14 cellular contexts compared by ENCODE assay signal in the genomic region with DNA sequence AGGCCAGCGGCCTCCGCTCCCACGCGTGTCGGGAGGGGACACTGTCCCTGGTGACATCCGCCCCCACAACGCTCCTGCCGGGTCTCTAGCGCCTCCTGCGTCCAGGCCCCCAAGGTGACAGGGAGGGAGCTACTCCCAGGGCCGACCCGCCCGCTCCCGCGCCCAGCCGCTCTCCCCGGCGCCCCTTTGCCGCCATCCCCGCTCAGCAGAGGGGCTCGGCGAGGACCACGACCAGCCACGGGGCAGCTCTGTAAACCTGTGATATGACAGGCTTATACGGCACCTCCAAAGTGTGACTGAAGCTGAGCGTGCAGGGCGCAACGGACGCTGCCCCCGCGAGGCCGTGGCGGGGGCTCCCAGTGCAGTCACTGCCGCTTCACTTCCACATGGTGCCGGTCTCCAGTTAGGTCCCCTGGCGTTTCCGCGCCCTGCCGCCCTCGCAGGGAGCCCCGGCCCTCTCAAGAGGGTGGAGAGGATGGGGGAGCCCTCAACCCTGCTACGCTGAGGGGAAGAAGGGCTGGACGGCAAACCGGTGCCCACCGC. TPM values are rescaled to one million over a fixed set of nuclear protein-coding genes. Genes with fewer than 3 reads are reported as not detected.
DNase-seq lines count a peak whose midpoint lies in the region; ATAC-seq and TF ChIP-seq lines count a peak whose summit lies in the region.
"Had no signal": no experiment of that assay in that cellular context is flagged by ENCODE, and none has a peak within 500 bp of the region (broad histone marks: within the 10 kb centered on the region; RNA-seq: fewer than 3 reads in every experiment).

No MANE protein-coding gene starts in this region.

- 11% methylated on average over 37 of the region's 45 CpGs for WGBS in hepatocyte (ENCODE audit: low lambda C conversion rate, missing lambda C conversion rate)

- H3K27ac Mint-ChIP-seq in stimulated activated naive CD8-positive, alpha-beta T cell treated with anti-CD3 and anti-CD28 coated beads, Interleukin-15, amount 100 ng/mL, for 72 hours = no peak overlapping the region
- no peak overlapping the region for H3K27ac Mint-ChIP-seq in progenitor cell of endocrine pancreas
- H3K27ac Mint-ChIP-seq in activated T-helper 17 cell treated with anti-CD3 and anti-CD28 coated beads, Interleukin-2, amount 50 U/mL, for 72 hours = no peak overlapping the region
- H3K27ac Mint-ChIP-seq: activated naive CD4-positive, alpha-beta T cell treated with anti-CD3 and anti-CD28 coated beads, Interleukin-2, amount 50 U/mL, for 72 hours had no signal

- no peaks in the 10 kb centered on the region for H3K9me3 ChIP-seq in hepatocyte (ENCODE audit: low read depth)

- no peaks in the 10 kb centered on the region for H3K36me3 Mint-ChIP-seq in progenitor cell of endocrine pancreas (ENCODE audit: insufficient read depth)
- H3K36me3 Mint-ChIP-seq in activated T-helper 17 cell treated with anti-CD3 and anti-CD28 coated beads, Interleukin-2, amount 50 U/mL, for 72 hours (ENCODE audit: low read depth) = peaks cover 5% of the 10 kb centered on the region
- H3K36me3 Mint-ChIP-seq: activated naive CD4-positive, alpha-beta T cell treated with anti-CD3 and anti-CD28 coated beads, Interleukin-2, amount 50 U/mL, for 72 hours had no signal

- H3K4me2 ChIP-seq in hepatocyte = peak overlapping the region; percentile 82

- H3K4me3 ChIP-seq in hepatocyte = peak overlapping the region; percentile 8

- H3K27ac ChIP-seq in hepatocyte = no peak overlapping the region
- H3K27ac ChIP-seq in RWPE1 = no peak overlapping the region

- no peaks in the 10 kb centered on the region for H3K9me3 Mint-ChIP-seq in stimulated activated naive CD8-positive, alpha-beta T cell treated with anti-CD3 and anti-CD28 coated beads, Interleukin-15, amount 100 ng/mL, for 72 hours
- H3K9me3 Mint-ChIP-seq in progenitor cell of endocrine pancreas (ENCODE audit: low read depth) = no peaks in the 10 kb centered on the region
- no peaks in the 10 kb centered on the region for H3K9me3 Mint-ChIP-seq in activated T-helper 17 cell treated with anti-CD3 and anti-CD28 coated beads, Interleukin-2, amount 50 U/mL, for 72 hours
- H3K9me3 Mint-ChIP-seq: activated naive CD4-positive, alpha-beta T cell treated with anti-CD3 and anti-CD28 coated beads, Interleukin-2, amount 50 U/mL, for 72 hours had no signal

- peaks cover 23% of the 10 kb centered on the region for H3K27me3 ChIP-seq in hepatocyte

- H3K4me3 Mint-ChIP-seq in stimulated activated naive CD8-positive, alpha-beta T cell treated with anti-CD3 and anti-CD28 coated beads, Interleukin-15, amount 100 ng/mL, for 72 hours = no peak overlapping the region
- peak overlapping the region; percentile 63 for H3K4me3 Mint-ChIP-seq in progenitor cell of endocrine pancreas (ENCODE audit: low read depth)
- H3K4me3 Mint-ChIP-seq in activated T-helper 17 cell treated with anti-CD3 and anti-CD28 coated beads, Interleukin-2, amount 50 U/mL, for 72 hours = no peak overlapping the region

- CTCF ChIA-PET in RWPE1 (lab: Yijun Ruan, JAX) = interaction anchor here (0.6 kb wide), 1 partner anchor 499 kb away, joined by 3 read pairs; no protein-coding TSS in a partner anchor

- no peaks in the 10 kb centered on the region for H3K36me3 ChIP-seq in hepatocyte (replicated peaks; ENCODE audit: insufficient read depth, low read depth)

- no peaks in the 10 kb centered on the region for H3K4me1 ChIP-seq in hepatocyte (ENCODE audit: insufficient read depth)

- POLR2A ChIA-PET in RWPE1 (lab: Yijun Ruan, JAX; ENCODE audit: low non-redundant PET) = no interaction called here

- TF ChIP-seq CTCF in hepatocyte (IDR thresholded peaks at IDR 0.05; ENCODE audit: poor library complexity) (peak; percentile 25), progenitor cell of endocrine pancreas (IDR thresholded peaks at IDR 0.05; ENCODE audit: unreplicated experiment) (peak; percentile 43), RWPE1 (conservative IDR thresholded peaks at IDR 0.05; ENCODE audit: low read depth) (no peak)

- ATAC-seq in stimulated activated naive CD8-positive, alpha-beta T cell treated with anti-CD3 and anti-CD28 coated beads, Interleukin-15, amount 100 ng/mL, for 72 hours = peak; percentile 23
- no peak for ATAC-seq in stimulated activated naive CD8-positive, alpha-beta T cell treated with anti-CD3 and anti-CD28 coated beads, Interleukin-15, Interleukin-2, amounts not matched to agents 100 U/mL and 50 U/mL, for 24 hours
- ATAC-seq in GM19324 (IDR thresholded peaks at IDR 0.05; ENCODE audit: low FRiP score, unreplicated experiment) (no peak), HG02571 (IDR thresholded peaks at IDR 0.05; ENCODE audit: unreplicated experiment) (no peak)
- no peak for ATAC-seq in activated T-helper 17 cell treated with anti-CD3 and anti-CD28 coated beads, Interleukin-2, amount 50 U/mL, for 72 hours (replicated peaks)
- ATAC-seq: activated naive CD4-positive, alpha-beta T cell treated with anti-CD3 and anti-CD28 coated beads, Interleukin-2, amount 50 U/mL, for 72 hours had no signal

- no peaks in the 10 kb centered on the region for H3K9me2 ChIP-seq in hepatocyte (replicated peaks; ENCODE audit: insufficient read depth)

- H3K4me1 Mint-ChIP-seq in stimulated activated naive CD8-positive, alpha-beta T cell treated with anti-CD3 and anti-CD28 coated beads, Interleukin-15, amount 100 ng/mL, for 72 hours = peaks cover 5% of the 10 kb centered on the region
- H3K4me1 Mint-ChIP-seq in progenitor cell of endocrine pancreas (ENCODE audit: low read depth) = peaks cover 23% of the 10 kb centered on the region
- no peaks in the 10 kb centered on the region for H3K4me1 Mint-ChIP-seq in activated T-helper 17 cell treated with anti-CD3 and anti-CD28 coated beads, Interleukin-2, amount 50 U/mL, for 72 hours

- peak overlapping the region; percentile 43 for H2AFZ ChIP-seq in hepatocyte

- no peaks in the 10 kb centered on the region for H3K79me2 ChIP-seq in hepatocyte

- peaks cover 64% of the 10 kb centered on the region for H3K27me3 Mint-ChIP-seq in stimulated activated naive CD8-positive, alpha-beta T cell treated with anti-CD3 and anti-CD28 coated beads, Interleukin-15, amount 100 ng/mL, for 72 hours
- peaks cover 51% of the 10 kb centered on the region for H3K27me3 Mint-ChIP-seq in progenitor cell of endocrine pancreas
- peaks cover 39% of the 10 kb centered on the region for H3K27me3 Mint-ChIP-seq in activated T-helper 17 cell treated with anti-CD3 and anti-CD28 coated beads, Interleukin-2, amount 50 U/mL, for 72 hours

- DNase-seq in stimulated activated naive CD8-positive, alpha-beta T cell treated with anti-CD3 and anti-CD28 coated beads, Interleukin-15, amount 100 ng/mL, for 72 hours = no peak
- DNase-seq in stimulated activated naive CD8-positive, alpha-beta T cell treated with anti-CD3 and anti-CD28 coated beads, Interleukin-15, Interleukin-2, amounts not matched to agents 100 U/mL and 50 U/mL, for 24 hours = no peak
- DNase-seq in hepatocyte (ENCODE audit: low spot score) (peak; percentile 37), progenitor cell of endocrine pancreas (ENCODE audit: low spot score, unreplicated experiment) (peak; percentile 27), RWPE1 (ENCODE audit: low spot score) (no peak)
- DNase-seq: DMS79; effector CD4-positive, alpha-beta T cell; mesenchymal stem cell; NCI-H510A had no signal

- no peaks in the 10 kb centered on the region for H4K20me1 ChIP-seq in hepatocyte (ENCODE audit: insufficient read depth, poor library complexity, severe bottlenecking)

RNA-seq across cellular contexts. Expression of gene ADCY2, which starts 1.0 kb away (rescaled TPM):
- 8.4 and 8.5 TPM in 2 replicates for total RNA-seq in hepatocyte
- 3.2 and 4.5 TPM in 2 replicates for polyA plus RNA-seq in hepatocyte
- total RNA-seq in progenitor cell of endocrine pancreas = 4.5 and 8.7 TPM in 2 replicates
- total RNA-seq in activated T-helper 17 cell treated with anti-CD3 and anti-CD28 coated beads, Interleukin-2, amount 50 U/mL, for 72 hours = not detected
- total RNA-seq: activated naive CD4-positive, alpha-beta T cell treated with anti-CD3 and anti-CD28 coated beads, Interleukin-2, amount 50 U/mL, for 72 hours; HT-29 had no signal

Comparison
In these comparisons a context has a peak if more than half of its experiments do, and no peak if none do; other contexts are left out.
1. DNase-seq: peak in hepatocyte (single experiment) and progenitor cell of endocrine pancreas (single experiment); none in stimulated activated naive CD8-positive, alpha-beta T cell treated with anti-CD3 and anti-CD28 coated beads, Interleukin-15, amount 100 ng/mL, for 72 hours (0 of 2), stimulated activated naive CD8-positive, alpha-beta T cell treated with anti-CD3 and anti-CD28 coated beads, Interleukin-15, Interleukin-2, amounts not matched to agents 100 U/mL and 50 U/mL, for 24 hours (single experiment) and RWPE1 (single experiment).